17 cellular contexts compared by ENCODE assay signal in the genomic region with DNA sequence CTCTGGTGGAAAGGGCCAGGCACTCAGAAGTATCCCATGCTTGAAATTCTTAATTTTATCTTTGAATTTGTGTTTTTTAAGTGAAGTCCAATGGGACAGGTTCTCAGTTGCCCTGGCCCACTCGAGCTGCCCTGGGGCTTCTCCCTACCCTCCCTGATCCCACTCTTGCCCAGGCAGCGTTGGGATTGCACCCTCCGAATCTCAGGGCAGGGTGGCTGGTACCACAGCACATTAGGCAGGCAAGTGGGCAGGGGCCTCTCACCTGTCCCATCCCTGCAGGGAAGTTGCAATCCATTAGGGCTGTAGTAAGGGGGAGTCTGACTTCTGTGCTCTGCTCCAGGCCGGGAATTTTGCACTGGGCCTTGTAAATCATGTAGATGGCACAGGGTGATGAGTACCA. TPM values are rescaled to one million over a fixed set of nuclear protein-coding genes. Genes with fewer than 3 reads are reported as not detected.
DNase-seq lines count a peak whose midpoint lies in the region; ATAC-seq, FAIRE-seq and TF ChIP-seq lines count a peak whose summit lies in the region.
"Had no signal": no experiment of that assay in that cellular context is flagged by ENCODE, and none has a peak within 500 bp of the region (broad histone marks: within the 10 kb centered on the region; RNA-seq: fewer than 3 reads in every experiment).

No MANE protein-coding gene starts in this region.

- peak overlapping the region; percentile 11 for H3K4me3 Mint-ChIP-seq in activated T-helper 1 cell treated with anti-CD3 and anti-CD28 coated beads, Interleukin-12 subunit alpha, Interleukin-12 subunit beta, Interleukin-2, Interleukin-4 antibody, amounts not matched to agents 30 ng/mL and 10 ng/mL and 1 ng/mL, durations not matched to agents 14 hours and 24 hours and 36 hours
- H3K4me3 Mint-ChIP-seq in naive thymus-derived CD8-positive, alpha-beta T cell = peak overlapping the region in 6 of 10 donors; percentile 30 to 97 (median 72)

- H4K20me1 ChIP-seq in DOHH2 (ENCODE audit: control insufficient read depth, insufficient read depth, low read depth, low read length) = no peaks in the 10 kb centered on the region

- peaks cover 11% of the 10 kb centered on the region for H3K36me3 Mint-ChIP-seq in activated T-helper 1 cell treated with anti-CD3 and anti-CD28 coated beads, Interleukin-12 subunit alpha, Interleukin-12 subunit beta, Interleukin-2, Interleukin-4 antibody, amounts not matched to agents 30 ng/mL and 10 ng/mL and 1 ng/mL, durations not matched to agents 14 hours and 24 hours and 36 hours (ENCODE audit: low read depth)
- peaks cover 0 to 22% (median 1%) of the 10 kb centered on the region in 3 donors for H3K36me3 Mint-ChIP-seq in naive thymus-derived CD8-positive, alpha-beta T cell

- TF ChIP-seq CTCF in A549 (IDR thresholded peaks at IDR 0.05) (no peak), DOHH2 (IDR thresholded peaks at IDR 0.05; ENCODE audit: low read depth, low read length, poor library complexity, severe bottlenecking) (no peak), omental fat pad (IDR thresholded peaks at IDR 0.05) (no peak)

- no peak overlapping the region for H3K27ac Mint-ChIP-seq in activated T-helper 1 cell treated with anti-CD3 and anti-CD28 coated beads, Interleukin-12 subunit alpha, Interleukin-12 subunit beta, Interleukin-2, Interleukin-4 antibody, amounts not matched to agents 30 ng/mL and 10 ng/mL and 1 ng/mL, durations not matched to agents 14 hours and 24 hours and 36 hours
- peak overlapping the region in 1 of 10 donors; percentile 69 for H3K27ac Mint-ChIP-seq in naive thymus-derived CD8-positive, alpha-beta T cell

- peaks cover 2% of the 10 kb centered on the region for H3K27me3 Mint-ChIP-seq in activated T-helper 1 cell treated with anti-CD3 and anti-CD28 coated beads, Interleukin-12 subunit alpha, Interleukin-12 subunit beta, Interleukin-2, Interleukin-4 antibody, amounts not matched to agents 30 ng/mL and 10 ng/mL and 1 ng/mL, durations not matched to agents 14 hours and 24 hours and 36 hours (ENCODE audit: insufficient read depth)
- no peaks in the 10 kb centered on the region for H3K27me3 Mint-ChIP-seq in naive thymus-derived CD8-positive, alpha-beta T cell
- H3K27me3 Mint-ChIP-seq: activated naive CD8-positive, alpha-beta T cell treated with anti-CD3 and anti-CD28 coated beads, Interleukin-2, amount 50 U/mL, for 24 hours; CD8-positive, alpha-beta memory T cell had no signal

- no peak for TF ChIP-seq POLR2A in A549 (IDR thresholded peaks at IDR 0.05; ENCODE audit: low read length)

- no peaks in the 10 kb centered on the region for H3K9me3 Mint-ChIP-seq in activated T-helper 1 cell treated with anti-CD3 and anti-CD28 coated beads, Interleukin-12 subunit alpha, Interleukin-12 subunit beta, Interleukin-2, Interleukin-4 antibody, amounts not matched to agents 30 ng/mL and 10 ng/mL and 1 ng/mL, durations not matched to agents 14 hours and 24 hours and 36 hours
- no peaks in the 10 kb centered on the region for H3K9me3 Mint-ChIP-seq in naive thymus-derived CD8-positive, alpha-beta T cell
- H3K9me3 Mint-ChIP-seq: activated naive CD8-positive, alpha-beta T cell treated with anti-CD3 and anti-CD28 coated beads, Interleukin-2, amount 50 U/mL, for 24 hours; CD8-positive, alpha-beta memory T cell had no signal

- no peaks in the 10 kb centered on the region for H3K27me3 ChIP-seq in DOHH2 (ENCODE audit: control insufficient read depth, low read length)

- no peak for ATAC-seq in A549
- ATAC-seq in naive thymus-derived CD8-positive, alpha-beta T cell = no peak
- no peak for ATAC-seq in HG03354 (IDR thresholded peaks at IDR 0.05; ENCODE audit: poor library complexity, severe bottlenecking, unreplicated experiment)
- no peak for ATAC-seq in omental fat pad (ENCODE audit: low FRiP score)
- no peak for ATAC-seq in GM21825 (IDR thresholded peaks at IDR 0.05; ENCODE audit: unreplicated experiment)
- ATAC-seq: activated CD8-positive, alpha-beta T cell treated with anti-CD3 and anti-CD28 coated beads, Interleukin-2, amount 10 ng/mL, durations not matched to agents 7 days and 5 days; activated naive CD8-positive, alpha-beta T cell treated with anti-CD3 and anti-CD28 coated beads, Interleukin-2, amount 50 U/mL, for 24 hours; lower lobe of right lung; Right ventricle myocardium inferior had no signal

- whole genome bisulfite sequencing in A549 (ENCODE audit: missing lambda C conversion rate) = 93% methylated on average over 4 of the region's 4 CpGs

- FAIRE-seq in A549 (lab: Jason Lieb, UNC) = no peak

- H3K27ac ChIP-seq in A549 = no peak overlapping the region
- H3K27ac ChIP-seq in DOHH2 (ENCODE audit: low read depth, low read length) = no peak overlapping the region
- H3K27ac ChIP-seq: coronary artery, lower lobe of right lung had no signal

- H3F3A ChIP-seq in DOHH2 (ENCODE audit: control insufficient read depth, insufficient read depth) = peaks cover 13% of the 10 kb centered on the region

- H3K4me2 ChIP-seq in A549 = 0 out of 3 replicates have a peak overlapping the region, but pooled peaks have one; percentile 86
- peak overlapping the region; percentile 54 for H3K4me2 ChIP-seq in DOHH2 (ENCODE audit: low read length)

- H3K4me1 ChIP-seq in A549 (peaks cover 24% of the 10 kb centered on the region), DOHH2 (ENCODE audit: control insufficient read depth, low read length) (peaks cover 40% of the 10 kb centered on the region)

- H3K4me1 Mint-ChIP-seq in activated T-helper 1 cell treated with anti-CD3 and anti-CD28 coated beads, Interleukin-12 subunit alpha, Interleukin-12 subunit beta, Interleukin-2, Interleukin-4 antibody, amounts not matched to agents 30 ng/mL and 10 ng/mL and 1 ng/mL, durations not matched to agents 14 hours and 24 hours and 36 hours (ENCODE audit: low read depth) = peaks cover 28% of the 10 kb centered on the region
- H3K4me1 Mint-ChIP-seq in naive thymus-derived CD8-positive, alpha-beta T cell = peaks cover 9 to 62% (median 37%) of the 10 kb centered on the region in 4 donors

- CTCF ChIA-PET in A549 (lab: Yijun Ruan, JAX) = no interaction called here

- H3K36me3 ChIP-seq in DOHH2 (ENCODE audit: control insufficient read depth, low read length) = peaks cover 23% of the 10 kb centered on the region
- H3K36me3 ChIP-seq: lower lobe of right lung had no signal

- POLR2A ChIA-PET in A549 (lab: Yijun Ruan, JAX) = no interaction called here
- POLR2A ChIA-PET in naive thymus-derived CD8-positive, alpha-beta T cell (lab: Charles Lee) = interaction anchor here (1.2 kb wide), 1 partner anchor 70 kb away, joined by 5 read pairs; the partner anchor contains the start of gene HNRNPH1

- no peak for TF ChIP-seq EP300 in A549 (IDR thresholded peaks at IDR 0.05)

- DNase-seq in A549 (ENCODE audit: low read depth in 1 of 2, low spot score in 1 of 2) = no peak
- no peak for DNase-seq in activated T-helper 1 cell treated with anti-CD3 and anti-CD28 coated beads, Interleukin-12 subunit alpha, Interleukin-12 subunit beta, Interleukin-2, Interleukin-4 antibody, amounts not matched to agents 30 ng/mL and 10 ng/mL and 1 ng/mL, durations not matched to agents 14 hours and 24 hours and 36 hours (ENCODE audit: low spot score)
- DNase-seq in naive thymus-derived CD8-positive, alpha-beta T cell = no peak
- no peak for DNase-seq in omental fat pad (ENCODE audit: low spot score)
- DNase-seq in stimulated activated CD4-positive, alpha-beta T cell treated with anti-CD3 and anti-CD28 coated beads, Interleukin-4, amount 100 ng/mL, for 24 hours = no peak
- DNase-seq: activated CD8-positive, alpha-beta T cell treated with anti-CD3 and anti-CD28 coated beads, Interleukin-2, amount 10 ng/mL, durations not matched to agents 7 days and 5 days; activated naive CD8-positive, alpha-beta T cell treated with anti-CD3 and anti-CD28 coated beads, Interleukin-2, amount 50 U/mL, for 24 hours; CD8-positive, alpha-beta memory T cell; DMS53; lower lobe of right lung; NCI-H510A treated with DMSO at 0.1 percent for 48 hours; T-helper 2 cell had no signal

- H3K79me2 ChIP-seq in DOHH2 (ENCODE audit: control insufficient read depth, low read length) = peaks cover 71% of the 10 kb centered on the region

- intact Hi-C loops in activated T-helper 1 cell treated with anti-CD3 and anti-CD28 coated beads, Interleukin-12 subunit alpha, Interleukin-12 subunit beta, Interleukin-2, Interleukin-4 antibody, amounts not matched to agents 30 ng/mL and 10 ng/mL and 1 ng/mL, durations not matched to agents 14 hours and 24 hours and 36 hours (cut with micrococcal nuclease) = loop anchor here (5.0 to 10.0 kb wide), 3 partner anchors 519 to 1692 kb away; partner anchors contain the start of genes MAPK9, RACK1 and RNF130

- no peaks in the 10 kb centered on the region for H3K9me2 ChIP-seq in DOHH2 (replicated peaks; ENCODE audit: control insufficient read depth, low read length)

- no peak for TF ChIP-seq RAD21 in A549 (conservative IDR thresholded peaks at IDR 0.05 in 1 of 2, IDR thresholded peaks at IDR 0.05 in 1 of 2)

- no peak overlapping the region for H3K4me3 ChIP-seq in A549
- peak overlapping the region; percentile 88; the same call in 1 of the 2 replicates for H3K4me3 ChIP-seq in DOHH2 (ENCODE audit: low read length)

- no peaks in the 10 kb centered on the region for H3K9me3 ChIP-seq in A549
- H3K9me3 ChIP-seq in DOHH2 (ENCODE audit: control insufficient read depth, insufficient read depth, low read length) = no peaks in the 10 kb centered on the region
- H3K9me3 ChIP-seq: lower lobe of right lung had no signal

TF ChIP-seq in A549, 52 proteins besides CTCF, POLR2A, EP300 and RAD21:
- no peak for TF ChIP-seq HOXA7 (CRISPR knock-in tag; IDR thresholded peaks at IDR 0.05)

RNA-seq across cellular contexts. Expression of gene RUFY1, which starts 2.7 kb away (rescaled TPM):
- polyA plus RNA-seq in A549 (2011; rRNA removed) (30.6 and 39.5 TPM in 2 replicates), A549 (2017; fragmentation: RNase III; extraction: RNeasy Plus Mini Kit Qiagen cat#74134 plus additional on column Dnase treatment) (31.7 to 33.7 TPM (median 33.3 TPM) in 3 replicates)
- polyA plus RNA-seq in A549 (2012; cell fraction: cytosol; rRNA removed) = 20.2 and 21.2 TPM in 2 replicates
- 30.0 and 39.2 TPM in 2 replicates for polyA plus RNA-seq in A549 (2012; cell fraction: nucleus; rRNA removed)
- polyA minus RNA-seq in A549 (2011; rRNA and poly(A)+ RNA removed) = 24.9 and 30.8 TPM in 2 replicates
- 37.0 and 38.3 TPM in 2 replicates for total RNA-seq in activated T-helper 1 cell treated with anti-CD3 and anti-CD28 coated beads, Interleukin-12 subunit alpha, Interleukin-12 subunit beta, Interleukin-2, Interleukin-4 antibody, amounts not matched to agents 30 ng/mL and 10 ng/mL and 1 ng/mL, durations not matched to agents 14 hours and 24 hours and 36 hours
- total RNA-seq in naive thymus-derived CD8-positive, alpha-beta T cell = 10 to 100 TPM; 62.3 to 63.4 TPM
- polyA plus RNA-seq in naive thymus-derived CD8-positive, alpha-beta T cell = 10 to 100 TPM; 27.9 to 35.3 (median 30.5) TPM
- total RNA-seq in omental fat pad = 10 to 100 TPM; 39.7 to 62.2 (median 47.9) TPM
